In genomic region chr19:54073829-54074228, GRCh38 we compare ENCODE assay signal across 1 cellular context.
TF ChIP-seq lines count a peak whose summit lies in the region.

No MANE protein-coding gene starts in this region.

TF ChIP-seq in HepG2, 621 proteins besides CTCF, POLR2A, EP300 and RAD21:
- TF ChIP-seq CAMTA2 (CRISPR knock-in tag; IDR thresholded peaks at IDR 0.05; ENCODE audit: borderline replicate concordance), result no peak
- no peak for TF ChIP-seq MIER3 (CRISPR knock-in tag; IDR thresholded peaks at IDR 0.05; ENCODE audit: borderline replicate concordance)
- no peak for TF ChIP-seq TEAD2 (CRISPR knock-in tag; IDR thresholded peaks at IDR 0.05)
- TF ChIP-seq RNF2 (conservative IDR thresholded peaks at IDR 0.05; ENCODE audit: low read depth), result no peak
- no peak for TF ChIP-seq FOXK2 (IDR thresholded peaks at IDR 0.05)
- TF ChIP-seq EEA1 (CRISPR knock-in tag; IDR thresholded peaks at IDR 0.05; ENCODE audit: borderline replicate concordance), result no peak
- TF ChIP-seq HOXA5 (CRISPR knock-in tag; IDR thresholded peaks at IDR 0.05), result no peak
